In the genomic region with DNA sequence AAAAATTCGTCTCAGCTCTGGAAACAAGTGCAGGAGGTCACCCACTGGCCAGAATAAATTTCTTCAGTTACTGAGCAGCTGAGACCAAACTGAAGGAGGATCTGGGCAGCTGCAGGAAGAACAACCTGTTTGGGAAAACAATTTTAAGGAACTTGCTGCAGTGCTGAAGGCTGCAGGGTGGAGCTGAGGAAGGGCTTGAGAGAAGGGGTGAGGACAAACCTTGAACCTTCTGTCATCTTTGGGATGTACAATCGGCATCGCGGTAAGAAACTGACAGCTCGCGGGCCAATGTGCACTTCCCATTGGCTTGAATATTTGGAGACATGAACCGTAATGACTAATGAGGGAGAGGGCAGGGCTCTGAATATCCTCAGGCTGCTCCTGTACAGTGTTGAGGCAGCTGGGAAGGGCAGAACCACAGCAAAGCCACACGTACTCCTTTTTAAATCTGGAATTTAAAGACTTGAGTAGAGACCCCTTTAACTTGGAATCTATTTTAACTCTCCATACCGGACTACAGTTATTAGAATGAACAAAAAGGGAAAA, we compare ENCODE assay signal across 16 cellular contexts.
DNase-seq lines count a peak whose midpoint lies in the region; ATAC-seq and TF ChIP-seq lines count a peak whose summit lies in the region.
"Had no signal": no experiment of that assay in that cellular context is flagged by ENCODE, and none has a peak within 500 bp of the region (broad histone marks: within the 10 kb centered on the region; RNA-seq: fewer than 3 reads in every experiment).

No MANE protein-coding gene starts in this region.

- peak overlapping the region; percentile 54 for H3K4me3 Mint-ChIP-seq in Caco-2 (ENCODE audit: unreplicated experiment)
- H3K4me3 Mint-ChIP-seq: H9, IgD-negative memory B cell had no signal

- peaks cover 5% of the 10 kb centered on the region for H3K27me3 Mint-ChIP-seq in Caco-2 (ENCODE audit: insufficient read depth, unreplicated experiment)
- H3K27me3 Mint-ChIP-seq: IgD-negative memory B cell had no signal

- intact Hi-C loops in Caco-2 (cut with micrococcal nuclease; ENCODE audit: unreplicated experiment) (no loop called here), sciatic nerve (cut with DNase I) (no loop called here)

- H3K36me3 Mint-ChIP-seq in Caco-2 (ENCODE audit: insufficient read depth, unreplicated experiment), result no peaks in the 10 kb centered on the region
- H3K36me3 Mint-ChIP-seq: IgD-negative memory B cell had no signal

- CTCF ChIA-PET in Caco-2 (lab: Charles Lee), result interaction anchor here (0.5 to 0.6 kb wide), 2 partner anchors 91 to 192 kb away, joined by 3 read pairs; no protein-coding TSS in a partner anchor

- BruUV-seq in Caco-2 (replicated peaks; lab: Mats Ljungman, UMichigan), result no TSS peak

- H3K4me3 ChIP-seq in Caco-2 (ENCODE audit: low read depth, low read length), result no peak overlapping the region
- no peak overlapping the region for H3K4me3 ChIP-seq in epithelial cell of esophagus (ENCODE audit: low read length)

- POLR2A ChIA-PET in Caco-2 (lab: Charles Lee), result no interaction called here

- no peaks in the 10 kb centered on the region for H3K27me3 ChIP-seq in Caco-2 (replicated peaks; ENCODE audit: control insufficient read depth, insufficient read depth, low read length)

- H3K9me3 Mint-ChIP-seq in Caco-2 (ENCODE audit: unreplicated experiment), result no peaks in the 10 kb centered on the region
- H3K9me3 Mint-ChIP-seq: H9, IgD-negative memory B cell had no signal

- no peaks in the 10 kb centered on the region for H3K36me3 ChIP-seq in Caco-2 (ENCODE audit: control insufficient read depth, insufficient read depth, low read length)

- no peaks in the 10 kb centered on the region for H3K9me3 ChIP-seq in Caco-2

- TF ChIP-seq CTCF in Caco-2 (IDR thresholded peaks at IDR 0.05; ENCODE audit: insufficient read depth in 1 of 2, low read depth in 1 of 2, low read length in 1 of 2, severe bottlenecking in 1 of 2, unreplicated experiment in 1 of 2) (no peak), epithelial cell of esophagus (IDR thresholded peaks at IDR 0.05; ENCODE audit: insufficient read depth, low read depth, low read length, missing control alignments) (no peak)

- ATAC-seq in sciatic nerve (peak; percentile 66), HG03159 (IDR thresholded peaks at IDR 0.05; ENCODE audit: unreplicated experiment) (no peak)

- peaks cover 8% of the 10 kb centered on the region for H3K4me1 Mint-ChIP-seq in Caco-2 (ENCODE audit: low read depth, unreplicated experiment)
- H3K4me1 Mint-ChIP-seq: IgD-negative memory B cell had no signal

- H3K4me1 ChIP-seq in Caco-2, result no peaks in the 10 kb centered on the region

- H3K27ac Mint-ChIP-seq in Caco-2 (ENCODE audit: unreplicated experiment), result peak overlapping the region; percentile 7
- H3K27ac Mint-ChIP-seq: IgD-negative memory B cell had no signal

- DNase-seq in Caco-2 (no peak), SHP77 (lab: John Stamatoyannopoulos, UW) (peak; percentile 43 to 53), epithelial cell of esophagus (ENCODE audit: low read depth) (peak; percentile 21), sciatic nerve (ENCODE audit: low spot score) (no peak), T-helper 1 cell (no peak), COLO668 (lab: John Stamatoyannopoulos, UW; ENCODE audit: unreplicated experiment) (no peak)
- DNase-seq: DMS53, H9, Kasumi-1, NCI-H1105 treated with DMSO at 0.1 percent for 48 hours, NCI-H187, NCI-H226, NCI-H524 treated with DMSO at 0.1 percent for 48 hours, SIG-M5 had no signal

Comparison
In these comparisons a context has a peak if more than half of its experiments do, and no peak if none do; other contexts are left out.
1. DNase-seq: peak in SHP77 (2 of 2) and epithelial cell of esophagus (single experiment); none in Caco-2 (0 of 2), sciatic nerve (single experiment), T-helper 1 cell (0 of 5) and COLO668 (single experiment).